ENCODE assay signal across 19 cellular contexts in the genomic region with DNA sequence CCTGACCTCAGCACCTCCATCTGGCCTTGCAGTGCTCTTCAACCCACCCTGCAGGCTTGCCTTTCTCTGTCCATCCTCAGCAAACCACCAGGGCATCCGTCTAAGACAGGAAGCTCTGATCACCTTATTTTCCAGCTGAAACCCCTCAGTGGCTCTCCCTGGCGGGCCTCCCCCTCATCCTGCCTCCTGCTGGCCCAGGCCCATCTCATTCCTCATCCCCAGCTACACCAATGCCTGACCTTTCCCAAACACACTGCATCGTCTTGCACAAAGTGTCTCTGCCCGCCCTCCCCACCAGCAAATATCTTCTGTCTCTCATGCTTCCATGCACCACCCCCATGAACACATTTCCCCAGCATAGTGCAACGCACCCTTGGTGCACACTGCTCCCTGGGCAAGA.
A peak's percentile ranks its signal among the peaks of the same experiment; 100 is the strongest.
DNase-seq lines count a peak whose midpoint lies in the region; TF ChIP-seq lines count a peak whose summit lies in the region.
"Had no signal": no experiment of that assay in that cellular context is flagged by ENCODE, and none has a peak within 500 bp of the region (broad histone marks: within the 10 kb centered on the region; RNA-seq: fewer than 3 reads in every experiment).

No MANE protein-coding gene starts in this region.

- H3K4me3 ChIP-seq in Caco-2 (ENCODE audit: low read depth, low read length) (no peak overlapping the region), neural progenitor cell (no peak overlapping the region)
- H3K4me3 ChIP-seq: MG63 had no signal

- H3K36me3 Mint-ChIP-seq in activated CD4-positive, alpha-beta memory T cell treated with anti-CD3 and anti-CD28 coated beads for 36 hours: peaks cover 2% of the 10 kb centered on the region
- H3K36me3 Mint-ChIP-seq in activated CD4-positive, alpha-beta memory T cell treated with anti-CD3 and anti-CD28 coated beads, Interleukin-2, amount 10 ng/mL, durations not matched to agents 7 days and 5 days (ENCODE audit: low read depth): no peaks in the 10 kb centered on the region
- H3K36me3 Mint-ChIP-seq in Caco-2 (ENCODE audit: insufficient read depth, unreplicated experiment): peaks cover 4% of the 10 kb centered on the region
- peaks cover 6% of the 10 kb centered on the region for H3K36me3 Mint-ChIP-seq in dendritic cell treated with granulocyte-macrophage colony-stimulating factor and Interleukin-4, amounts not matched to agents 40 ng/mL and 50 ng/mL, for 4 days (ENCODE audit: low read depth)
- H3K36me3 Mint-ChIP-seq in neural progenitor cell: no peaks in the 10 kb centered on the region

- H3K9me3 ChIP-seq in Caco-2 (peaks cover 16% of the 10 kb centered on the region), neural progenitor cell (ENCODE audit: low read depth) (no peaks in the 10 kb centered on the region)

- TF ChIP-seq CTCF in Caco-2 (IDR thresholded peaks at IDR 0.05; ENCODE audit: insufficient read depth in 1 of 2, low read depth in 1 of 2, low read length in 1 of 2, severe bottlenecking in 1 of 2, unreplicated experiment in 1 of 2) (no peak), neural progenitor cell (IDR thresholded peaks at IDR 0.05) (no peak)

- no peak overlapping the region for H3K27ac ChIP-seq in neural progenitor cell
- H3K27ac ChIP-seq: C4-2B, KMS-11 had no signal

- no peak overlapping the region for H3K27ac Mint-ChIP-seq in activated CD4-positive, alpha-beta memory T cell treated with anti-CD3 and anti-CD28 coated beads for 36 hours
- H3K27ac Mint-ChIP-seq in activated CD4-positive, alpha-beta memory T cell treated with anti-CD3 and anti-CD28 coated beads, Interleukin-2, amount 10 ng/mL, durations not matched to agents 7 days and 5 days: no peak overlapping the region
- H3K27ac Mint-ChIP-seq in Caco-2 (ENCODE audit: unreplicated experiment): peak overlapping the region; percentile 11
- peak overlapping the region; percentile 38 for H3K27ac Mint-ChIP-seq in dendritic cell treated with granulocyte-macrophage colony-stimulating factor and Interleukin-4, amounts not matched to agents 40 ng/mL and 50 ng/mL, for 4 days
- H3K27ac Mint-ChIP-seq in neural progenitor cell: peak overlapping the region; percentile 5

- DNase-seq in activated CD4-positive, alpha-beta memory T cell treated with anti-CD3 and anti-CD28 coated beads for 36 hours: peak; percentile 6
- no peak for DNase-seq in activated CD4-positive, alpha-beta memory T cell treated with anti-CD3 and anti-CD28 coated beads, Interleukin-2, amount 10 ng/mL, durations not matched to agents 7 days and 5 days
- DNase-seq in Caco-2 (no peak), neural progenitor cell (ENCODE audit: low spot score) (no peak), UCSD-AML1 (lab: John Stamatoyannopoulos, UW; ENCODE audit: unreplicated experiment) (no peak), cerebellum (ENCODE audit: low spot score) (no peak), NOMO-1 treated with DMSO at 0.1 percent for 48 hours (lab: John Stamatoyannopoulos, UW; ENCODE audit: unreplicated experiment) (no peak)
- DNase-seq: COR-L47; MG63; NCI-H1092 treated with DMSO at 0.1 percent for 48 hours; NCI-H1694; NCI-H2107; NCI-H226; NCI-H526; NK-92 treated with Interleukin-12 subunit alpha and Interleukin-12 subunit beta, amount 100 ng/mL, for 24 hours; PC-3 had no signal

- H3K4me1 ChIP-seq in Caco-2: peaks cover 23% of the 10 kb centered on the region
- peaks cover 23% of the 10 kb centered on the region for H3K4me1 ChIP-seq in neural progenitor cell

- H4K20me1 ChIP-seq in neural progenitor cell (ENCODE audit: low read depth): no peaks in the 10 kb centered on the region

- intact Hi-C loops in activated CD4-positive, alpha-beta memory T cell treated with anti-CD3 and anti-CD28 coated beads for 36 hours (cut with micrococcal nuclease): no loop called here
- intact Hi-C loops in Caco-2 (cut with micrococcal nuclease; ENCODE audit: unreplicated experiment): no loop called here
- intact Hi-C loops in dendritic cell treated with granulocyte-macrophage colony-stimulating factor and Interleukin-4, amounts not matched to agents 40 ng/mL and 50 ng/mL, for 4 days (cut with micrococcal nuclease): no loop called here

- H3K27me3 Mint-ChIP-seq in activated CD4-positive, alpha-beta memory T cell treated with anti-CD3 and anti-CD28 coated beads for 36 hours: no peaks in the 10 kb centered on the region
- no peaks in the 10 kb centered on the region for H3K27me3 Mint-ChIP-seq in activated CD4-positive, alpha-beta memory T cell treated with anti-CD3 and anti-CD28 coated beads, Interleukin-2, amount 10 ng/mL, durations not matched to agents 7 days and 5 days
- H3K27me3 Mint-ChIP-seq in Caco-2 (ENCODE audit: insufficient read depth, unreplicated experiment) (no peaks in the 10 kb centered on the region), neural progenitor cell (ENCODE audit: insufficient read depth, low read depth) (peaks cover 14% of the 10 kb centered on the region)
- no peaks in the 10 kb centered on the region for H3K27me3 Mint-ChIP-seq in dendritic cell treated with granulocyte-macrophage colony-stimulating factor and Interleukin-4, amounts not matched to agents 40 ng/mL and 50 ng/mL, for 4 days

- H3K27me3 ChIP-seq in Caco-2 (replicated peaks; ENCODE audit: control insufficient read depth, insufficient read depth, low read length) (no peaks in the 10 kb centered on the region), neural progenitor cell (no peaks in the 10 kb centered on the region)
- H3K27me3 ChIP-seq: MG63 had no signal

- H3K9me3 Mint-ChIP-seq in activated CD4-positive, alpha-beta memory T cell treated with anti-CD3 and anti-CD28 coated beads for 36 hours: peaks cover 2% of the 10 kb centered on the region
- H3K9me3 Mint-ChIP-seq in activated CD4-positive, alpha-beta memory T cell treated with anti-CD3 and anti-CD28 coated beads, Interleukin-2, amount 10 ng/mL, durations not matched to agents 7 days and 5 days: peaks cover 12% of the 10 kb centered on the region
- peaks cover 10% of the 10 kb centered on the region for H3K9me3 Mint-ChIP-seq in Caco-2 (ENCODE audit: unreplicated experiment)
- no peaks in the 10 kb centered on the region for H3K9me3 Mint-ChIP-seq in dendritic cell treated with granulocyte-macrophage colony-stimulating factor and Interleukin-4, amounts not matched to agents 40 ng/mL and 50 ng/mL, for 4 days
- no peaks in the 10 kb centered on the region for H3K9me3 Mint-ChIP-seq in neural progenitor cell

- H3K4me1 Mint-ChIP-seq in activated CD4-positive, alpha-beta memory T cell treated with anti-CD3 and anti-CD28 coated beads for 36 hours (ENCODE audit: low read depth): peaks cover 38% of the 10 kb centered on the region
- peaks cover 35% of the 10 kb centered on the region for H3K4me1 Mint-ChIP-seq in activated CD4-positive, alpha-beta memory T cell treated with anti-CD3 and anti-CD28 coated beads, Interleukin-2, amount 10 ng/mL, durations not matched to agents 7 days and 5 days
- H3K4me1 Mint-ChIP-seq in Caco-2 (ENCODE audit: low read depth, unreplicated experiment): peaks cover 37% of the 10 kb centered on the region
- peaks cover 91% of the 10 kb centered on the region for H3K4me1 Mint-ChIP-seq in dendritic cell treated with granulocyte-macrophage colony-stimulating factor and Interleukin-4, amounts not matched to agents 40 ng/mL and 50 ng/mL, for 4 days (ENCODE audit: low read depth)
- peaks cover 70% of the 10 kb centered on the region for H3K4me1 Mint-ChIP-seq in neural progenitor cell

- H2AFZ ChIP-seq in neural progenitor cell (replicated peaks): no peak overlapping the region

- POLR2A ChIA-PET in activated CD4-positive, alpha-beta memory T cell treated with anti-CD3 and anti-CD28 coated beads for 36 hours (lab: Charles Lee): no interaction called here
- POLR2A ChIA-PET in activated CD4-positive, alpha-beta memory T cell treated with anti-CD3 and anti-CD28 coated beads, Interleukin-2, amount 10 ng/mL, durations not matched to agents 7 days and 5 days (lab: Charles Lee): interaction anchor here (3.8 kb wide), 1 partner anchor 313 kb away, joined by 38 read pairs; a partner anchor contains a TSS
- POLR2A ChIA-PET in Caco-2 (lab: Charles Lee): no interaction called here

- BruUV-seq in Caco-2 (replicated peaks; lab: Mats Ljungman, UMichigan): no TSS peak

- CTCF ChIA-PET in activated CD4-positive, alpha-beta memory T cell treated with anti-CD3 and anti-CD28 coated beads for 36 hours (lab: Charles Lee): no interaction called here
- CTCF ChIA-PET in activated CD4-positive, alpha-beta memory T cell treated with anti-CD3 and anti-CD28 coated beads, Interleukin-2, amount 10 ng/mL, durations not matched to agents 7 days and 5 days (lab: Charles Lee): no interaction called here
- CTCF ChIA-PET in Caco-2 (lab: Charles Lee): no interaction called here

- H3F3A ChIP-seq in neural progenitor cell (ENCODE audit: low read depth): peaks cover 4% of the 10 kb centered on the region

- H3K4me3 Mint-ChIP-seq in activated CD4-positive, alpha-beta memory T cell treated with anti-CD3 and anti-CD28 coated beads for 36 hours: no peak overlapping the region
- H3K4me3 Mint-ChIP-seq in activated CD4-positive, alpha-beta memory T cell treated with anti-CD3 and anti-CD28 coated beads, Interleukin-2, amount 10 ng/mL, durations not matched to agents 7 days and 5 days: no peak overlapping the region
- no peak overlapping the region for H3K4me3 Mint-ChIP-seq in Caco-2 (ENCODE audit: unreplicated experiment)
- H3K4me3 Mint-ChIP-seq in dendritic cell treated with granulocyte-macrophage colony-stimulating factor and Interleukin-4, amounts not matched to agents 40 ng/mL and 50 ng/mL, for 4 days: no peak overlapping the region
- H3K4me3 Mint-ChIP-seq in neural progenitor cell: no peak overlapping the region

- no peak overlapping the region for H3K4me2 ChIP-seq in neural progenitor cell
- H3K4me2 ChIP-seq: KMS-11 had no signal

- no peaks in the 10 kb centered on the region for H3K79me2 ChIP-seq in neural progenitor cell (ENCODE audit: low read depth)

- H3K9ac ChIP-seq in neural progenitor cell: no peak overlapping the region
- H3K9ac ChIP-seq: KMS-11 had no signal

- no peaks in the 10 kb centered on the region for H3K36me3 ChIP-seq in Caco-2 (ENCODE audit: control insufficient read depth, insufficient read depth, low read length)
- H3K36me3 ChIP-seq in neural progenitor cell: no peaks in the 10 kb centered on the region
- H3K36me3 ChIP-seq: MG63 had no signal

Comparison
In these comparisons a context has a peak if more than half of its experiments do, and no peak if none do; other contexts are left out.
1. H3K27ac Mint-ChIP-seq: peak in Caco-2 (single experiment), dendritic cell treated with granulocyte-macrophage colony-stimulating factor and Interleukin-4, amounts not matched to agents 40 ng/mL and 50 ng/mL, for 4 days (single experiment) and neural progenitor cell (single experiment); none in activated CD4-positive, alpha-beta memory T cell treated with anti-CD3 and anti-CD28 coated beads for 36 hours (single experiment) and activated CD4-positive, alpha-beta memory T cell treated with anti-CD3 and anti-CD28 coated beads, Interleukin-2, amount 10 ng/mL, durations not matched to agents 7 days and 5 days (single experiment).